ENCODE assay signal across 10 cellular contexts in genomic region chr22:48303360-48303725, GRCh38.
"Had no signal": no experiment of that assay in that cellular context is flagged by ENCODE, and none has a peak within 500 bp of the region (broad histone marks: within the 10 kb centered on the region; RNA-seq: fewer than 3 reads in every experiment).

No MANE protein-coding gene starts in this region.

- H3K9me3 ChIP-seq: HAP-1 had no signal

- ATAC-seq: GM23338, HCT116 had no signal

- H3K4me3 ChIP-seq: GM23248, GM23338, HAP-1 had no signal

- DNase-seq: GM23248, GOT3, H9, HCEC 1CT, HFFc6 had no signal

- FAIRE-seq: H1, H54 had no signal

- H3K36me3 ChIP-seq: HAP-1 had no signal

- H3K4me1 ChIP-seq: HAP-1 had no signal

- H3K27ac ChIP-seq: GM23248 had no signal
